Comparison of ENCODE assay signal across 10 cellular contexts in genomic region chr17:7392696-7393612, GRCh38. TPM values are rescaled to one million over a fixed set of nuclear protein-coding genes. Genes with fewer than 3 reads are reported as not detected.
A peak's percentile ranks its signal among the peaks of the same experiment; 100 is the strongest.
DNase-seq lines count a peak whose midpoint lies in the region; ATAC-seq, FAIRE-seq and TF ChIP-seq lines count a peak whose summit lies in the region.
"Had no signal": no experiment of that assay in that cellular context is flagged by ENCODE, and none has a peak within 500 bp of the region (broad histone marks: within the 10 kb centered on the region; RNA-seq: fewer than 3 reads in every experiment).

No MANE protein-coding gene starts in this region.

- H3K27ac ChIP-seq in KMS-11 (no peak overlapping the region), dorsolateral prefrontal cortex (peak overlapping the region in 31 of 59 donors; percentile 61 to 98 (median 93))
- H3K27ac ChIP-seq: neutrophil had no signal

- H3K9me3 Mint-ChIP-seq in naive B cell = no peaks in the 10 kb centered on the region

- CTCF ChIA-PET in AG04449 (lab: Yijun Ruan, JAX) = interaction anchor here (0.7 to 1.6 kb wide), 3 partner anchors 9 to 89 kb away, joined by 3 to 4 read pairs (median 4); no protein-coding TSS in a partner anchor

- no peaks in the 10 kb centered on the region for H4K20me1 ChIP-seq in KMS-11 (ENCODE audit: insufficient read depth)

- in situ Hi-C loops in G401 (cut with HindIII; ENCODE audit: low sequenced_read_pairs) = loop anchor here (25.0 kb wide), 1 partner anchor 94 kb away; the partner anchor contains the start of genes POLR2A, SLC35G6 and ZBTB4

- POLR2A ChIA-PET in AG04449 (lab: Yijun Ruan, JAX) = interaction anchor here (0.6 kb wide), 1 partner anchor 164 kb away, joined by 3 read pairs; no protein-coding TSS in a partner anchor

- no peaks in the 10 kb centered on the region for H3K36me3 ChIP-seq in KMS-11 (ENCODE audit: insufficient read depth)
- H3K36me3 ChIP-seq: neutrophil had no signal

- no peaks in the 10 kb centered on the region for H3K27me3 Mint-ChIP-seq in naive B cell

- no peak overlapping the region for H2AFZ ChIP-seq in KMS-11 (ENCODE audit: low read depth)

- H3K4me1 ChIP-seq in KMS-11 (ENCODE audit: low read depth, poor library complexity, severe bottlenecking) = no peaks in the 10 kb centered on the region

- ATAC-seq in naive B cell (ENCODE audit: low read depth in 2 of 2) = no peak
- ATAC-seq in HG02870 (IDR thresholded peaks at IDR 0.05; ENCODE audit: unreplicated experiment) = no peak

- DNase-seq in AG04449 (ENCODE audit: low read depth, low spot score) = no peak
- DNase-seq in dorsolateral prefrontal cortex = no peak
- no peak for DNase-seq in naive B cell
- no peak for DNase-seq in G401 (ENCODE audit: low spot score)
- DNase-seq in NCI-H2081 (lab: John Stamatoyannopoulos, UW) = no peak
- no peak for DNase-seq in D721Med (ENCODE audit: insufficient read length, low spot score)
- DNase-seq: activated CD4-positive, alpha-beta T cell treated with anti-CD3 and anti-CD28 coated beads for 1 hour had no signal

- intact Hi-C loops in dorsolateral prefrontal cortex (cut with DNase I) = loop anchor here in 1 of 2 donors (5.0 kb wide), 1 partner anchor 36 kb away; the partner anchor contains the start of gene TMEM95

- H3K4me1 Mint-ChIP-seq in naive B cell = peaks cover 30 to 34% (median 32%) of the 10 kb centered on the region in 3 donors

- peak overlapping the region; percentile 39; the same call in 1 of the 2 replicates for H3K4me2 ChIP-seq in KMS-11

- TF ChIP-seq CTCF in AG04449 (IDR thresholded peaks at IDR 0.05; ENCODE audit: insufficient read depth, low read length, missing control alignments) = no peak
- no peak for TF ChIP-seq CTCF in KMS-11 (conservative IDR thresholded peaks at IDR 0.05; ENCODE audit: low read depth, low read length)
- no peak for TF ChIP-seq CTCF in dorsolateral prefrontal cortex (IDR thresholded peaks at IDR 0.05 in 54 of 56, conservative IDR thresholded peaks at IDR 0.05 in 2 of 56; ENCODE audit: low read depth in 1 of 56, partially characterized antibody in 56 of 56)
- no peak for TF ChIP-seq CTCF in D721Med (IDR thresholded peaks at IDR 0.05; ENCODE audit: insufficient read depth, missing control alignments)

- peak overlapping the region; percentile 68 to 94 (median 83) for H3K4me3 Mint-ChIP-seq in naive B cell

- H3K79me2 ChIP-seq in KMS-11 (ENCODE audit: insufficient read depth, low read depth) = no peaks in the 10 kb centered on the region

- peak overlapping the region; percentile 88 for H3K4me3 ChIP-seq in AG04449 (ENCODE audit: low read depth, low read length)
- no peak overlapping the region for H3K4me3 ChIP-seq in KMS-11 (IDR thresholded peaks at IDR 0.05; ENCODE audit: insufficient read depth, low read depth, low read length)
- H3K4me3 ChIP-seq in dorsolateral prefrontal cortex = peak overlapping the region in 57 of 59 donors; percentile 55 to 98 (median 90)

- H3K36me3 Mint-ChIP-seq in naive B cell = no peaks in the 10 kb centered on the region

- FAIRE-seq in D721Med (lab: Jason Lieb, UNC) = no peak

- H3K9ac ChIP-seq in KMS-11 = no peak overlapping the region

- H3K27ac Mint-ChIP-seq in naive B cell = peak overlapping the region in 4 of 6 donors; percentile 72 to 91 (median 80)

- no peaks in the 10 kb centered on the region for H3K27me3 ChIP-seq in KMS-11 (ENCODE audit: insufficient read depth, low read depth)
- no peaks in the 10 kb centered on the region for H3K27me3 ChIP-seq in dorsolateral prefrontal cortex

RNA-seq across cellular contexts. Expression of gene PLSCR3, which starts 1.4 kb away (rescaled TPM):
- 10 to 100 TPM in 116 of 120 experiments, 1 to 10 TPM in 4; 7.3 to 23.9 (median 14.2) TPM for total RNA-seq in dorsolateral prefrontal cortex
- 10 to 100 TPM; 43.1 to 73.4 (median 59.1) TPM for polyA plus RNA-seq in naive B cell (ENCODE audit: low read depth in 6 of 6)
- 7.9 and 8.3 TPM in 2 replicates for total RNA-seq in G401 (2014; rRNA removed; shearing (Covaris generic))

RNA-seq across cellular contexts. Expression of gene TMEM256, which starts 10.9 kb away (rescaled TPM):
- total RNA-seq in dorsolateral prefrontal cortex = 10 to 100 TPM; 25.4 to 80.3 (median 44.3) TPM
- 10 to 100 TPM; 73.4 to 90.2 (median 81.3) TPM for polyA plus RNA-seq in naive B cell (ENCODE audit: low read depth in 6 of 6)
- 200 and 369 TPM in 2 replicates for total RNA-seq in G401 (2014; rRNA removed; shearing (Covaris generic))

RNA-seq across cellular contexts. Expression of gene TNK1, which starts 12.1 kb away (rescaled TPM):
- 1 to 10 TPM in 115 of 120 experiments, under 1 TPM in 5; 0.69 to 7.6 (median 2.5) TPM for total RNA-seq in dorsolateral prefrontal cortex
- polyA plus RNA-seq in naive B cell (ENCODE audit: low read depth in 6 of 6) = 1 to 10 TPM; 1.2 to 4.2 (median 2.5) TPM
- not detected in 2 replicates for total RNA-seq in G401 (2014; rRNA removed; shearing (Covaris generic))

RNA-seq across cellular contexts. Expression of gene NLGN2, which starts 14.7 kb away (rescaled TPM):
- 100 to 1,000 TPM in 103 of 120 experiments, 10 to 100 TPM in 17; 83.6 to 164 (median 109) TPM for total RNA-seq in dorsolateral prefrontal cortex
- not detected for polyA plus RNA-seq in naive B cell (ENCODE audit: low read depth in 6 of 6)
- total RNA-seq in G401 (2014; rRNA removed; shearing (Covaris generic)) = 5.5 and 6.8 TPM in 2 replicates

RNA-seq across cellular contexts. Expression of gene SPEM1, which starts 27.2 kb away (rescaled TPM):
- under 1 TPM in 2 of 120 experiments, not detected in 118; 0.86 to 0.95 TPM for total RNA-seq in dorsolateral prefrontal cortex
- not detected for polyA plus RNA-seq in naive B cell (ENCODE audit: low read depth in 6 of 6)
- not detected in 2 replicates for total RNA-seq in G401 (2014; rRNA removed; shearing (Covaris generic))
